8 cellular contexts compared by ENCODE assay signal in the genomic region with DNA sequence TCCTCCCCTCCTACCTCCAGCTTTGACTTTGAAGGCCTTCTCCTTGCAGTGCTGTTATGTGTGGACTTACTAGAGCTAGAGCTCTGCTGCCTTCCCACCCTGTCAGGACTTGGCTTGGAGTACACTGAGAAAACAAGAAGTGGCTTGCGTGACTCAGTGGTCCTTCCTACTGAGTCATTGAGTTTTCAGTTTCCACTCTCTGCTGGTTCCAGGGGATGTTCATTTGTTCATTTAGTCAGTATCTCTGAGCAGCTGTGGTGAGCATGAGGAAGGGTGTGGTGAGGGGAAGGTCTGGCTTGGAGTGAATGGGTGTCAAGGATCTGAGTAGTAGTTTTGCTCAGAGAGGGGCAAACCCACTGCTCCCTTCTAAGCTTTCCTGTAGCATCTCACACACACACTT. TPM values are rescaled to one million over a fixed set of nuclear protein-coding genes. Genes with fewer than 3 reads are reported as not detected.
DNase-seq lines count a peak whose midpoint lies in the region; ATAC-seq lines count a peak whose summit lies in the region.

No MANE protein-coding gene starts in this region.

- ATAC-seq in HG02884 (IDR thresholded peaks at IDR 0.05; ENCODE audit: unreplicated experiment) (peak; percentile 83), left colon (no peak)

- DNase-seq in A172 (ENCODE audit: low spot score) (peak; percentile 46), fibroblast of peridontal ligament (ENCODE audit: extremely low read depth) (peak; percentile 58), left colon (no peak), HK-2 (ENCODE audit: unreplicated experiment) (no peak), cerebellum (ENCODE audit: low spot score) (no peak), RPMI8226 (no peak)
- peak; percentile 83 for DNase-seq in activated CD4-positive, alpha-beta T cell treated with anti-CD3 and anti-CD28 coated beads for 48 hours

- intact Hi-C loops in left colon (cut with DNase I, micrococcal nuclease): no loop called here

RNA-seq across cellular contexts. Expression of a gene that starts 17.2 kb away (rescaled TPM):
- 30.9 TPM in 2 replicates for total RNA-seq in A172 (2014; rRNA removed; shearing (Covaris generic))
- total RNA-seq in left colon (1 to 10 TPM; 7.7 to 9.2 TPM), cerebellum (6.5 TPM)

Comparison
In these comparisons a context has a peak if more than half of its experiments do, and no peak if none do; other contexts are left out.
1. DNase-seq: peak in A172 (single experiment), activated CD4-positive, alpha-beta T cell treated with anti-CD3 and anti-CD28 coated beads for 48 hours (single experiment) and fibroblast of peridontal ligament (single experiment); none in left colon (0 of 2), HK-2 (single experiment), cerebellum (single experiment) and RPMI8226 (single experiment).